In the genomic region with DNA sequence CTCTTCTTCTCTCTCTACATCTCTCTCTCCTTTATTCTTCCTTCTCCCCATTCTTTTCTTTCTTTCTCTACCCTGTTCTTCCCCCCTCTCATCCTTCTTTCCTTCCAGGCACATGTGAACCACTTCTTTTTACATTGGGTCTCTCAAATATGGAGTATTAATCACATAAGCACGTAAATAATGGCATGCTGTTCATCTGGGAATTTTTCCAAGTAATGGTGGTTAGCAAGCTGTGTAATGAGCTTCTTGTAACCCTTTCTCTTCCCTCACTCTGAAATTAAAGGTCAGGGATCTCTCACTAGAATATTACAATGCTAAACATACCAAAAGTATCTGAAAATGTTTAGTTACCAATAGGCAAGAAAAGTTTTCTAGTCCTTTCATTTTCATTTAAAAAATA, we compare ENCODE assay signal across 20 cellular contexts.
DNase-seq lines count a peak whose midpoint lies in the region; ATAC-seq and TF ChIP-seq lines count a peak whose summit lies in the region.
"Had no signal": no experiment of that assay in that cellular context is flagged by ENCODE, and none has a peak within 500 bp of the region (broad histone marks: within the 10 kb centered on the region; RNA-seq: fewer than 3 reads in every experiment).

No MANE protein-coding gene starts in this region.

- ATAC-seq in HG03342 (IDR thresholded peaks at IDR 0.05; ENCODE audit: unreplicated experiment): no peak
- no peak for ATAC-seq in GM18520 (IDR thresholded peaks at IDR 0.05; ENCODE audit: unreplicated experiment)
- no peak for ATAC-seq in GM21528 (IDR thresholded peaks at IDR 0.05; ENCODE audit: low FRiP score, unreplicated experiment)
- ATAC-seq: activated naive CD8-positive, alpha-beta T cell treated with anti-CD3 and anti-CD28 coated beads, Interleukin-2, amount 50 U/mL, for 24 hours; gastroesophageal sphincter; natural killer cell treated with Interleukin-12 subunit alpha and Interleukin-12 subunit beta and Interleukin-15 and Interleukin-18, amount 100 ng/mL, for 72 hours; sciatic nerve had no signal

- H3K4me3 ChIP-seq in astrocyte of the cerebellum (ENCODE audit: low read depth, low read length): no peak overlapping the region
- H3K4me3 ChIP-seq: gastroesophageal sphincter had no signal

- in situ Hi-C loops in astrocyte of the cerebellum (cut with HindIII; ENCODE audit: low sequenced_read_pairs): no loop called here

- TF ChIP-seq CTCF in astrocyte of the cerebellum (IDR thresholded peaks at IDR 0.05; ENCODE audit: low read depth, low read length, missing control alignments): no peak

- DNase-seq in LHCN-M2 (ENCODE audit: low read depth): peak; percentile 53
- DNase-seq in astrocyte of the cerebellum (ENCODE audit: low read depth): peak; percentile 78
- peak; percentile 5 for DNase-seq in fibroblast of peridontal ligament (ENCODE audit: extremely low read depth)
- peak; percentile 38 for DNase-seq in renal cortical epithelial cell (ENCODE audit: low read depth)
- DNase-seq in C1 segment of cervical spinal cord (lab: John Stamatoyannopoulos, UW): no peak
- DNase-seq: activated B cell treated with CpG ODN at 0.5 μM for 24 hours; activated CD4-positive, alpha-beta T cell treated with anti-CD3 and anti-CD28 coated beads, Interleukin-2, amount 50 U/mL, for 48 hours; activated gamma-delta T cell; activated naive CD8-positive, alpha-beta T cell treated with anti-CD3 and anti-CD28 coated beads, Interleukin-2, amount 50 U/mL, for 24 hours; Caco-2; caudate nucleus; DMS79 treated with DMSO at 0.1 percent for 48 hours; NCI-H1436; NCI-H526 had no signal

Comparison
In these comparisons a context has a peak if more than half of its experiments do, and no peak if none do; other contexts are left out.
1. DNase-seq: peak in LHCN-M2 (single experiment), astrocyte of the cerebellum (single experiment), fibroblast of peridontal ligament (single experiment) and renal cortical epithelial cell (single experiment); none in C1 segment of cervical spinal cord (0 of 14).